In the genomic region with DNA sequence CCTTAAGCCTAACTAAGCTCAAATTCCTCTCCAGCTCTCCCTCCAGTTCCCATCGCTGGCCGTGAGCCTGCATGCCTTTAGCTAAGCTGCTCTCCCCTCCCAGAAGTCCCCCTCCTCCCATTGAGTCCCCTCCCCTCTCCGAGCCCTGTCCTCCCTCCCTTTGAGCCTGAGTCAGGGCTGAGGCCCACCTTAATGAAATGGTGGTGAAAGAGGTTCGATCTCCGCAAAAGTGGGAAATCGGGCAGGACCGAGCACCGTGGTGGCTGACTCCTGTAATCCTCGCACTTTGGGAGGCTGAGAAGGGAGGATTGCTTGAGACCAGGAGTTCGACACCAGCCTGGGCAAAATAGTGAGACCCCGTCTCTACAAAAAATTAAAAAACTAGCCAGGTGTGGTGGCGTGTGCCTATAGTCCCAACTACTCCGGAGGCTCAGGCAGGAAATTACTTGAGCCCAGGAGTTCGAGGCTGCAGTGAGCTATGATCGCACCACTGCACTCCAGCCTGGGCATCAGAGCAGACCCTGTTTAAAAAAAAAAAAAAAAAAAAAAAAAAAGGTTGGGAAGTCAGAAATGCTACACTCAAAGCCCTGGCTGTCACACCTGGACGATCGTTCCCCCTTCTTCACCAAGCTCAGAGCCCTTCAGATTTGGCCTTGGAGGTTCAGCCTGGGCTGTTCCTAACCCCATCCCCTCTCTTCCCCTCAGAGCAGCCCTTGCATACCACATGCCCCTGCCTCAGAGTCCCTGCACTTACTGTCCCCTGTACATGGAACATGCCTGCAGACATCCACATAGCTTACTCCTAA, we compare ENCODE assay signal across 11 cellular contexts. TPM values are rescaled to one million over a fixed set of nuclear protein-coding genes. Genes with fewer than 3 reads are reported as not detected.
DNase-seq lines count a peak whose midpoint lies in the region; ATAC-seq, FAIRE-seq and TF ChIP-seq lines count a peak whose summit lies in the region.
"Had no signal": no experiment of that assay in that cellular context is flagged by ENCODE, and none has a peak within 500 bp of the region (broad histone marks: within the 10 kb centered on the region; RNA-seq: fewer than 3 reads in every experiment).

No MANE protein-coding gene starts in this region.

- H3K4me1 ChIP-seq in kidney (ENCODE audit: control insufficient read depth in 1 of 2, insufficient read depth in 1 of 2, low read depth in 1 of 2, low read length in 2 of 2): peaks cover 0 to 4% of the 10 kb centered on the region in 2 donors

- H3K36me3 Mint-ChIP-seq in stimulated activated effector memory CD8-positive, alpha-beta T cell treated with anti-CD3 and anti-CD28 coated beads, Interleukin-12 subunit alpha, Interleukin-12 subunit beta, amount 100 ng/mL, for 72 hours: peaks cover 4% of the 10 kb centered on the region
- no peaks in the 10 kb centered on the region for H3K36me3 Mint-ChIP-seq in T-helper 2 cell treated with Interferon-gamma antibody and Interleukin-4, amounts not matched to agents 5 μg/mL and 100 μg/mL, for 36 hours (ENCODE audit: low read depth)

- ATAC-seq in stimulated activated effector memory CD8-positive, alpha-beta T cell treated with anti-CD3 and anti-CD28 coated beads, Interleukin-12 subunit alpha, Interleukin-12 subunit beta, amount 100 ng/mL, for 72 hours: no peak

- H3K27ac ChIP-seq in VCaP: peak overlapping the region; percentile 93
- peak overlapping the region; percentile 70 to 91 for H3K27ac ChIP-seq in kidney (ENCODE audit: low read depth in 2 of 2, low read length in 2 of 2)
- H3K27ac ChIP-seq: esophagus squamous epithelium had no signal

- no peaks in the 10 kb centered on the region for H3K9me3 ChIP-seq in kidney (ENCODE audit: control insufficient read depth in 1 of 2, low read length in 2 of 2)
- H3K9me3 ChIP-seq: esophagus squamous epithelium had no signal

- peak overlapping the region; percentile 28 for H3K4me3 Mint-ChIP-seq in stimulated activated effector memory CD8-positive, alpha-beta T cell treated with anti-CD3 and anti-CD28 coated beads, Interleukin-12 subunit alpha, Interleukin-12 subunit beta, amount 100 ng/mL, for 72 hours
- no peak overlapping the region for H3K4me3 Mint-ChIP-seq in T-helper 2 cell treated with Interferon-gamma antibody and Interleukin-4, amounts not matched to agents 5 μg/mL and 100 μg/mL, for 36 hours

- peak; percentile 84 for DNase-seq in H7
- peak; percentile 35 for DNase-seq in kidney
- DNase-seq in stimulated activated effector memory CD8-positive, alpha-beta T cell treated with anti-CD3 and anti-CD28 coated beads, Interleukin-12 subunit alpha, Interleukin-12 subunit beta, amount 100 ng/mL, for 72 hours (ENCODE audit: low spot score in 2 of 2): no peak
- no peak for DNase-seq in SIG-M5 (lab: John Stamatoyannopoulos, UW)
- DNase-seq in cerebellum (ENCODE audit: low spot score): no peak
- no peak for DNase-seq in T-helper 2 cell treated with Interferon-gamma antibody and Interleukin-4, amounts not matched to agents 5 μg/mL and 100 μg/mL, for 36 hours (ENCODE audit: low spot score)
- no peak for DNase-seq in hippocampal formation (lab: John Stamatoyannopoulos, UW)
- DNase-seq: esophagus squamous epithelium, HCEC 1CT had no signal

- H3K27me3 ChIP-seq in H7 (ENCODE audit: control insufficient read depth, insufficient read depth, low read length): peaks cover 15% of the 10 kb centered on the region; the same call in 1 of the 2 replicates

- H3K9ac ChIP-seq in kidney (ENCODE audit: low read length in 2 of 2): peak overlapping the region in 1 of 2 donors; percentile 61

- intact Hi-C loops in kidney (cut with DNase I): no loop called here

- H3K27ac Mint-ChIP-seq in stimulated activated effector memory CD8-positive, alpha-beta T cell treated with anti-CD3 and anti-CD28 coated beads, Interleukin-12 subunit alpha, Interleukin-12 subunit beta, amount 100 ng/mL, for 72 hours: no peak overlapping the region
- no peak overlapping the region for H3K27ac Mint-ChIP-seq in T-helper 2 cell treated with Interferon-gamma antibody and Interleukin-4, amounts not matched to agents 5 μg/mL and 100 μg/mL, for 36 hours

- H3K9me3 Mint-ChIP-seq in stimulated activated effector memory CD8-positive, alpha-beta T cell treated with anti-CD3 and anti-CD28 coated beads, Interleukin-12 subunit alpha, Interleukin-12 subunit beta, amount 100 ng/mL, for 72 hours: no peaks in the 10 kb centered on the region
- H3K9me3 Mint-ChIP-seq in T-helper 2 cell treated with Interferon-gamma antibody and Interleukin-4, amounts not matched to agents 5 μg/mL and 100 μg/mL, for 36 hours: no peaks in the 10 kb centered on the region

- no peaks in the 10 kb centered on the region for H3K4me1 Mint-ChIP-seq in stimulated activated effector memory CD8-positive, alpha-beta T cell treated with anti-CD3 and anti-CD28 coated beads, Interleukin-12 subunit alpha, Interleukin-12 subunit beta, amount 100 ng/mL, for 72 hours
- no peaks in the 10 kb centered on the region for H3K4me1 Mint-ChIP-seq in T-helper 2 cell treated with Interferon-gamma antibody and Interleukin-4, amounts not matched to agents 5 μg/mL and 100 μg/mL, for 36 hours (ENCODE audit: low read depth)

- H3K36me3 ChIP-seq in H7 (replicated peaks; ENCODE audit: control insufficient read depth, insufficient read depth, low read length) (no peaks in the 10 kb centered on the region), kidney (ENCODE audit: control insufficient read depth in 1 of 2, insufficient read depth in 2 of 2, low read length in 2 of 2) (no peaks in the 10 kb centered on the region)
- H3K36me3 ChIP-seq: esophagus squamous epithelium had no signal

- FAIRE-seq in kidney (lab: Jason Lieb, UNC): no peak
- FAIRE-seq: RCC 7860 had no signal

- TF ChIP-seq CTCF in VCaP (conservative IDR thresholded peaks at IDR 0.05): no peak
- no peak for TF ChIP-seq CTCF in kidney (IDR thresholded peaks at IDR 0.05; ENCODE audit: borderline replicate concordance, extremely low read depth, insufficient read depth)

- peaks cover 31% of the 10 kb centered on the region for H3K27me3 Mint-ChIP-seq in T-helper 2 cell treated with Interferon-gamma antibody and Interleukin-4, amounts not matched to agents 5 μg/mL and 100 μg/mL, for 36 hours (ENCODE audit: low read depth)

- H3K4me3 ChIP-seq in H7 (ENCODE audit: insufficient read depth, low read depth, low read length) (peak overlapping the region; percentile 54), kidney (ENCODE audit: low read length in 2 of 2) (peak overlapping the region; percentile 44 to 66)

RNA-seq across cellular contexts. Expression of gene CLDN3, which starts 1.0 kb away (rescaled TPM):
- 3.3 and 5.9 TPM in 2 replicates for total RNA-seq in H7 (2014; rRNA removed; shearing (Covaris generic))
- 180 TPM for total RNA-seq in kidney
- polyA plus RNA-seq in kidney (ENCODE audit: insufficient read depth, low read depth, low replicate concordance): 76.5 TPM
- total RNA-seq in cerebellum: 0.36 TPM

RNA-seq across cellular contexts. Expression of gene ABHD11, which starts 32.5 kb away (rescaled TPM):
- total RNA-seq in H7 (2014; rRNA removed; shearing (Covaris generic)): 21.2 and 25.7 TPM in 2 replicates
- total RNA-seq in kidney: 95.7 TPM
- 55.3 TPM for polyA plus RNA-seq in kidney (ENCODE audit: insufficient read depth, low read depth, low replicate concordance)
- 7.0 TPM for total RNA-seq in cerebellum

RNA-seq across cellular contexts. Expression of gene STX1A, which starts 51.6 kb away (rescaled TPM):
- 16.8 and 19.4 TPM in 2 replicates for total RNA-seq in H7 (2014; rRNA removed; shearing (Covaris generic))
- total RNA-seq in kidney (7.4 TPM), cerebellum (43.0 TPM)
- 2.2 TPM for polyA plus RNA-seq in kidney (ENCODE audit: insufficient read depth, low read depth, low replicate concordance)

RNA-seq across cellular contexts. Expression of gene CLDN4, which starts 59.7 kb away (rescaled TPM):
- total RNA-seq in H7 (2014; rRNA removed; shearing (Covaris generic)): 2.0 and 2.1 TPM in 2 replicates
- total RNA-seq in kidney (342 TPM), cerebellum (2.7 TPM)
- polyA plus RNA-seq in kidney (ENCODE audit: insufficient read depth, low read depth, low replicate concordance): 82.6 TPM

Comparison
In these comparisons a context has a peak if more than half of its experiments do, and no peak if none do; other contexts are left out.
1. DNase-seq: peak in H7 (single experiment) and kidney (single experiment); none in stimulated activated effector memory CD8-positive, alpha-beta T cell treated with anti-CD3 and anti-CD28 coated beads, Interleukin-12 subunit alpha, Interleukin-12 subunit beta, amount 100 ng/mL, for 72 hours (0 of 2), SIG-M5 (single experiment), cerebellum (single experiment), T-helper 2 cell treated with Interferon-gamma antibody and Interleukin-4, amounts not matched to agents 5 μg/mL and 100 μg/mL, for 36 hours (single experiment) and hippocampal formation (0 of 2).
2. RNA of gene CLDN3, which starts 1.0 kb away (total RNA-seq): 180 TPM in kidney (single experiment); 3.3 to 5.9 TPM in H7 and 0.36 TPM in cerebellum (single experiment); every median in the first group is over 10 times any median in the second.